In the genomic region with DNA sequence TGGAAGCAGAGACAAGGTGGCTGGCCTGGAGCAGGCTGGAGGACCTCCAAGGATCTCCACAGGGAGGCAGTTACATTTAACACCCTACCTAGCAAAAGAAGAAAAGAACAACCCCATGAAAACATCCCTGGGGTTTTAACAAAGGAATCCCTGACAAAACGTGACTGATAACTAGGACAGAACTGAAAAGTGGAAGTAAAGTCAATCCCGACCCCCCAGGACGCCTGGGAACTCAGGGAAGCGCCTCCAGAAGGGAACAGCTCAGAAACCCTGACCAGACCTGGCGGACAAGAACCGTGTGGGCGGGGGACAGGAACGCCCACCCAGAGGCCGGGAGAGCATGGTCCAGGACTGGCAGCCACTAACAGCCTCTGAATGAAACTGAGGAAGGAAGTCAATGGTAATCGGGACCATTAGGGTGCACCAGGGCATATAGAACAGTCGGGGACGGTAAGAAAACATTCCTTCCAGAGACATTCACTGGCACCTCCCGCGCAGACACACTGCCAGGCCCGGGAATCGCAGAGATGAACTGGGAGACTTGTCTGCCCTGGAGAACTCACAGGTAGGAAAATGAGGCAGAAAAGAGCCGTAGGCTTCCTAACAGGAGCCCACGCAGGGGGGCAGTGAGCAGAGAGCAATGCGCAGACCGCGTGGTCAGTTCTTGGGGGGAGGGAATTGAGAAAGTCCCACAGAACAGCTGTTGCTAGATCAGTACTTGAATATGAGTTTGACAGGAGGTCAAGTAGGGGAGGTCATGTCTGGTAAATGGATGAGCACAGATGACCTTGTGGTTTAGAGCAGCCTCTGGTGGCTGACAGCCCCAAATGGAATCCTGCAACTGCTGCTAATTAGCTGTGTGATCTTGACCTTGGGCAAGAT, we compare ENCODE assay signal across 8 cellular contexts. TPM values are rescaled to one million over a fixed set of nuclear protein-coding genes. Genes with fewer than 3 reads are reported as not detected.
DNase-seq lines count a peak whose midpoint lies in the region; ATAC-seq and TF ChIP-seq lines count a peak whose summit lies in the region.

No MANE protein-coding gene starts in this region.

- POLR2A ChIA-PET in activated naive CD8-positive, alpha-beta T cell treated with anti-CD3 and anti-CD28 coated beads, Interleukin-2, amount 10 ng/mL, durations not matched to agents 7 days and 5 days (lab: Charles Lee): no interaction called here

- H3K27me3 Mint-ChIP-seq in activated naive CD8-positive, alpha-beta T cell treated with anti-CD3 and anti-CD28 coated beads, Interleukin-2, amount 10 ng/mL, durations not matched to agents 7 days and 5 days: peaks cover 64% of the 10 kb centered on the region

- DNase-seq in COLO668 (lab: John Stamatoyannopoulos, UW; ENCODE audit: unreplicated experiment) (peak; percentile 66), NCI-H69 (lab: John Stamatoyannopoulos, UW) (peak; percentile 65), cardiac muscle cell (ENCODE audit: low read depth in 1 of 2, low spot score in 1 of 2) (peak; percentile 70 to 72), osteoblast (ENCODE audit: insufficient read length, low spot score, missing footprints) (no peak), NCI-H128 (lab: John Stamatoyannopoulos, UW; ENCODE audit: unreplicated experiment) (no peak)
- peak; percentile 35 for DNase-seq in activated naive CD8-positive, alpha-beta T cell treated with anti-CD3 and anti-CD28 coated beads, Interleukin-2, amount 10 ng/mL, durations not matched to agents 7 days and 5 days

- H3K79me2 ChIP-seq in osteoblast (ENCODE audit: insufficient read depth, low read length): no peaks in the 10 kb centered on the region

- peak overlapping the region; percentile 89 for H2AFZ ChIP-seq in osteoblast (ENCODE audit: low read length)

- no peaks in the 10 kb centered on the region for H4K20me1 ChIP-seq in osteoblast (ENCODE audit: insufficient read depth, low read length)

- H3K27ac ChIP-seq in cardiac muscle cell (peak overlapping the region; percentile 75), osteoblast (ENCODE audit: low read depth, low read length) (no peak overlapping the region)

- H3K4me1 ChIP-seq in cardiac muscle cell (ENCODE audit: low read depth): peaks cover 34% of the 10 kb centered on the region
- peaks cover 10% of the 10 kb centered on the region for H3K4me1 ChIP-seq in osteoblast (ENCODE audit: insufficient read depth, low read length)

- peak overlapping the region; percentile 23 for H3K4me3 ChIP-seq in cardiac muscle cell
- peak overlapping the region; percentile 80 for H3K4me3 ChIP-seq in osteoblast (ENCODE audit: insufficient read depth, low read length)

- H3K36me3 Mint-ChIP-seq in activated naive CD8-positive, alpha-beta T cell treated with anti-CD3 and anti-CD28 coated beads, Interleukin-2, amount 10 ng/mL, durations not matched to agents 7 days and 5 days: no peaks in the 10 kb centered on the region

- ATAC-seq in GM19023 (IDR thresholded peaks at IDR 0.05; ENCODE audit: unreplicated experiment) (peak; percentile 58), HG03342 (IDR thresholded peaks at IDR 0.05; ENCODE audit: unreplicated experiment) (peak; percentile 63)
- ATAC-seq in activated naive CD8-positive, alpha-beta T cell treated with anti-CD3 and anti-CD28 coated beads, Interleukin-2, amount 10 ng/mL, durations not matched to agents 7 days and 5 days (ENCODE audit: low read depth): no peak

- no peak overlapping the region for H3K27ac Mint-ChIP-seq in activated naive CD8-positive, alpha-beta T cell treated with anti-CD3 and anti-CD28 coated beads, Interleukin-2, amount 10 ng/mL, durations not matched to agents 7 days and 5 days

- H3K4me1 Mint-ChIP-seq in activated naive CD8-positive, alpha-beta T cell treated with anti-CD3 and anti-CD28 coated beads, Interleukin-2, amount 10 ng/mL, durations not matched to agents 7 days and 5 days: peaks cover 11% of the 10 kb centered on the region

- peak overlapping the region; percentile 72 for H3K4me3 Mint-ChIP-seq in activated naive CD8-positive, alpha-beta T cell treated with anti-CD3 and anti-CD28 coated beads, Interleukin-2, amount 10 ng/mL, durations not matched to agents 7 days and 5 days

- no peaks in the 10 kb centered on the region for H3K36me3 ChIP-seq in cardiac muscle cell
- H3K36me3 ChIP-seq in osteoblast (ENCODE audit: insufficient read depth, low read length): no peaks in the 10 kb centered on the region

- no peaks in the 10 kb centered on the region for H3K9me3 Mint-ChIP-seq in activated naive CD8-positive, alpha-beta T cell treated with anti-CD3 and anti-CD28 coated beads, Interleukin-2, amount 10 ng/mL, durations not matched to agents 7 days and 5 days

- peak overlapping the region; percentile 96 for H3K4me2 ChIP-seq in osteoblast (ENCODE audit: insufficient read depth, low read length)

- H3K27me3 ChIP-seq in cardiac muscle cell (no peaks in the 10 kb centered on the region), osteoblast (ENCODE audit: insufficient read depth, low read length) (peaks cover 35% of the 10 kb centered on the region)

- no peaks in the 10 kb centered on the region for H3K9me3 ChIP-seq in cardiac muscle cell (ENCODE audit: low read depth)
- no peaks in the 10 kb centered on the region for H3K9me3 ChIP-seq in osteoblast (ENCODE audit: low read depth, low read length)

- TF ChIP-seq CTCF in cardiac muscle cell (IDR thresholded peaks at IDR 0.05; ENCODE audit: low read depth, low read length) (peak; percentile 68), osteoblast (IDR thresholded peaks at IDR 0.05; ENCODE audit: extremely low read depth, low read depth, low read length) (peak; percentile 60)

RNA-seq across cellular contexts. Expression of a gene that starts 1.3 kb away (rescaled TPM):
- 1 to 10 TPM in 1 of 2 experiments, under 1 TPM in 1; 0.79 to 1.4 TPM for total RNA-seq in activated naive CD8-positive, alpha-beta T cell treated with anti-CD3 and anti-CD28 coated beads, Interleukin-2, amount 10 ng/mL, durations not matched to agents 7 days and 5 days
- 19.9 and 23.2 TPM in 2 replicates for total RNA-seq in cardiac muscle cell
- 15.2 and 25.6 TPM in 2 replicates for polyA plus RNA-seq in cardiac muscle cell
- 13.4 and 13.8 TPM in 2 replicates for total RNA-seq in osteoblast

Comparison
In these comparisons a context has a peak if more than half of its experiments do, and no peak if none do; other contexts are left out.
1. DNase-seq: peak in COLO668 (single experiment), NCI-H69 (single experiment), activated naive CD8-positive, alpha-beta T cell treated with anti-CD3 and anti-CD28 coated beads, Interleukin-2, amount 10 ng/mL, durations not matched to agents 7 days and 5 days (single experiment) and cardiac muscle cell (2 of 2); none in osteoblast (single experiment) and NCI-H128 (single experiment).